Comparison of ENCODE assay signal across 8 cellular contexts in genomic region chr3:68007621-68008226, GRCh38.
DNase-seq lines count a peak whose midpoint lies in the region; ATAC-seq and TF ChIP-seq lines count a peak whose summit lies in the region.

No MANE protein-coding gene starts in this region.

- H3K27ac ChIP-seq in thoracic aorta, result peak overlapping the region; percentile 55 to 60

- no peaks in the 10 kb centered on the region for H3K36me3 ChIP-seq in thoracic aorta

- H3K4me1 ChIP-seq in thoracic aorta (ENCODE audit: control insufficient read depth in 1 of 2, low read depth in 2 of 2), result peaks cover 5 to 29% of the 10 kb centered on the region in 2 donors

- H3K4me3 Mint-ChIP-seq in mesothelial cell of epicardium, result peak overlapping the region; percentile 72

- no peaks in the 10 kb centered on the region for H3K9me3 Mint-ChIP-seq in mesothelial cell of epicardium

- H3K27me3 ChIP-seq in thoracic aorta (replicated peaks; ENCODE audit: insufficient read depth), result no peaks in the 10 kb centered on the region

- peaks cover 71% of the 10 kb centered on the region for H3K27me3 Mint-ChIP-seq in mesothelial cell of epicardium (ENCODE audit: low read depth)

- peak overlapping the region; percentile 78 for H3K4me3 ChIP-seq in thoracic aorta

- no peaks in the 10 kb centered on the region for H3K9me3 ChIP-seq in thoracic aorta

- peak; percentile 26 for DNase-seq in DMS 273 (lab: John Stamatoyannopoulos, UW; ENCODE audit: unreplicated experiment)
- DNase-seq in DMS 273 treated with DMSO at 0.1 percent for 48 hours (lab: John Stamatoyannopoulos, UW), result no peak
- DNase-seq in anterior cingulate cortex (lab: John Stamatoyannopoulos, UW), result peak in 38 of 58 donors; percentile 3 to 84 (median 48)
- peak; percentile 19 to 56 for DNase-seq in mesothelial cell of epicardium (ENCODE audit: low spot score in 2 of 2, unreplicated experiment in 2 of 2)
- no peak for DNase-seq in thoracic aorta (ENCODE audit: low spot score)
- DNase-seq in H4 (ENCODE audit: low spot score), result no peak
- no peak for DNase-seq in EL
- no peak for DNase-seq in NCI-H2029 (lab: John Stamatoyannopoulos, UW)

- H3K36me3 Mint-ChIP-seq in mesothelial cell of epicardium, result no peaks in the 10 kb centered on the region

- no peak for ATAC-seq in thoracic aorta (ENCODE audit: insufficient number of reproducible peaks, low FRiP score, low read depth)

- no peak for TF ChIP-seq CTCF in mesothelial cell of epicardium (IDR thresholded peaks at IDR 0.05; ENCODE audit: unreplicated experiment)
- TF ChIP-seq CTCF in thoracic aorta (IDR thresholded peaks at IDR 0.05), result no peak

- H3K4me1 Mint-ChIP-seq in mesothelial cell of epicardium, result peaks cover 7% of the 10 kb centered on the region

- no peak overlapping the region for H3K27ac Mint-ChIP-seq in mesothelial cell of epicardium

Comparison
In these comparisons a context has a peak if more than half of its experiments do, and no peak if none do; other contexts are left out.
1. DNase-seq: peak in DMS 273 (single experiment), anterior cingulate cortex (38 of 58) and mesothelial cell of epicardium (2 of 2); none in DMS 273 treated with DMSO at 0.1 percent for 48 hours (single experiment), thoracic aorta (single experiment), H4 (single experiment), EL (single experiment) and NCI-H2029 (single experiment).